ENCODE assay signal across 18 cellular contexts in genomic region chr16:75679366-75679765, GRCh38. TPM values are rescaled to one million over a fixed set of nuclear protein-coding genes. Genes with fewer than 3 reads are reported as not detected.
DNase-seq lines count a peak whose midpoint lies in the region; ATAC-seq, FAIRE-seq and TF ChIP-seq lines count a peak whose summit lies in the region.
"Had no signal": no experiment of that assay in that cellular context is flagged by ENCODE, and none has a peak within 500 bp of the region (broad histone marks: within the 10 kb centered on the region; RNA-seq: fewer than 3 reads in every experiment).

No MANE protein-coding gene starts in this region.

- no peak overlapping the region for H2BK120ac ChIP-seq in H1 (replicated peaks; ENCODE audit: low read depth, low read length)
- H2BK120ac ChIP-seq in trophoblast cell (ENCODE audit: insufficient read depth, low read length, poor library complexity) = no peak overlapping the region

- CTCF ChIA-PET in H1 (lab: Charles Lee; ENCODE audit: partially characterized antibody) = no interaction called here

- no peak overlapping the region for H3K4me3 Mint-ChIP-seq in GM23338
- H3K4me3 Mint-ChIP-seq: CD8-positive, alpha-beta T cell had no signal

- H3K4ac ChIP-seq in H1 (replicated peaks; ENCODE audit: insufficient read length, low read depth, low read length) (no peak overlapping the region), trophoblast cell (ENCODE audit: low read depth, low read length) (no peak overlapping the region)

- H2AK5ac ChIP-seq in H1 (ENCODE audit: low read depth, low read length) = no peak overlapping the region
- H2AK5ac ChIP-seq in trophoblast cell (ENCODE audit: low read length) = no peak overlapping the region

- H3K4me3 ChIP-seq in AG10803 (ENCODE audit: low read length) (no peak overlapping the region), GM23338 (no peak overlapping the region), H1 (ENCODE audit: extremely low read depth in 1 of 4, insufficient read depth in 2 of 4, low read depth in 3 of 4, low read length in 4 of 4) (no peak overlapping the region), HAP-1 (no peak overlapping the region), trophoblast cell (ENCODE audit: low read depth, low read length) (no peak overlapping the region)

- H3K14ac ChIP-seq in H1 (ENCODE audit: insufficient read length) = no peak overlapping the region
- H3K14ac ChIP-seq in trophoblast cell (ENCODE audit: low read length) = no peak overlapping the region

- TF ChIP-seq CTCF in AG10803 (conservative IDR thresholded peaks at IDR 0.05; ENCODE audit: low read length) (no peak), GM23338 (conservative IDR thresholded peaks at IDR 0.05; ENCODE audit: low read depth in 2 of 2) (no peak), H1 (IDR thresholded peaks at IDR 0.05; ENCODE audit: control extremely low read depth in 1 of 3, insufficient read depth in 1 of 3, low read depth in 1 of 3, low read length in 3 of 3) (no peak)

- no peak for ATAC-seq in GM23338
- ATAC-seq: CD8-positive, alpha-beta T cell had no signal

- no peak for TF ChIP-seq EP300 in H1 (IDR thresholded peaks at IDR 0.05; ENCODE audit: borderline replicate concordance in 1 of 2, low read depth in 2 of 2, low read length in 2 of 2)

- H3K9me3 Mint-ChIP-seq in GM23338 = peaks cover 65% of the 10 kb centered on the region
- H3K9me3 Mint-ChIP-seq: CD8-positive, alpha-beta T cell had no signal

- no peak for FAIRE-seq in H1 (lab: Jason Lieb, UNC)

- H2BK15ac ChIP-seq in H1 (ENCODE audit: low read length) = no peak overlapping the region

- H2BK12ac ChIP-seq in H1 (ENCODE audit: low read depth, low read length) (no peak overlapping the region), trophoblast cell (ENCODE audit: low read length) (no peak overlapping the region)

- H3F3A ChIP-seq in GM23338 (replicated peaks; ENCODE audit: low read depth) = no peaks in the 10 kb centered on the region

- H4K8ac ChIP-seq in H1 (ENCODE audit: extremely low read depth, insufficient read depth, low read length) = no peak overlapping the region
- H4K8ac ChIP-seq in trophoblast cell (ENCODE audit: low read depth, low read length) = no peak overlapping the region

- TF ChIP-seq POLR2A in H1 (IDR thresholded peaks at IDR 0.05; ENCODE audit: control extremely low read depth in 1 of 2, low read depth in 2 of 2, low read length in 2 of 2) = no peak

- no peak overlapping the region for H3K23ac ChIP-seq in H1 (ENCODE audit: insufficient read length)
- no peak overlapping the region for H3K23ac ChIP-seq in trophoblast cell (ENCODE audit: low read length)

- H3K27ac Mint-ChIP-seq in GM23338 = no peak overlapping the region
- H3K27ac Mint-ChIP-seq: CD8-positive, alpha-beta T cell had no signal

- H3K79me1 ChIP-seq in H1 (ENCODE audit: low read depth, low read length) = no peaks in the 10 kb centered on the region
- no peaks in the 10 kb centered on the region for H3K79me1 ChIP-seq in trophoblast cell (ENCODE audit: low read length)

- DNase-seq in AG10803 (ENCODE audit: low read depth) (peak; percentile 16), GM23338 (ENCODE audit: low spot score) (no peak), H1 (ENCODE audit: low read depth in 1 of 2, low spot score in 2 of 2) (no peak), glomerular endothelial cell (ENCODE audit: extremely low read depth, low read depth, low spot score) (peak; percentile 23), HAP-1 (ENCODE audit: low spot score in 2 of 2) (no peak), trophoblast cell (no peak), NCI-H2029 (lab: John Stamatoyannopoulos, UW) (no peak), middle frontal gyrus (ENCODE audit: extremely low spot score, low spot score) (no peak)
- DNase-seq: BE2C; Caco-2; CD8-positive, alpha-beta T cell; DND-41; GF-D8; H7; IMR-90 had no signal

- no peak overlapping the region for H3K56ac ChIP-seq in H1 (replicated peaks; ENCODE audit: insufficient read length, low read depth, low read length)

- H3K36me3 Mint-ChIP-seq in GM23338 (ENCODE audit: low read depth) = peaks cover 23% of the 10 kb centered on the region
- H3K36me3 Mint-ChIP-seq: CD8-positive, alpha-beta T cell had no signal

- H4K91ac ChIP-seq in H1 (replicated peaks; ENCODE audit: insufficient read length, low read length) (no peak overlapping the region), trophoblast cell (ENCODE audit: low read depth, low read length) (no peak overlapping the region)

- no peaks in the 10 kb centered on the region for H3K79me2 ChIP-seq in GM23338 (replicated peaks; ENCODE audit: insufficient read depth)
- H3K79me2 ChIP-seq in H1 (ENCODE audit: control insufficient read depth in 1 of 2, insufficient read depth in 2 of 2, low read length in 2 of 2) = no peaks in the 10 kb centered on the region
- no peaks in the 10 kb centered on the region for H3K79me2 ChIP-seq in trophoblast cell (ENCODE audit: control insufficient read depth, insufficient read depth, low read length, poor library complexity)

- no peak overlapping the region for H3K18ac ChIP-seq in H1 (ENCODE audit: extremely low read depth, low read length)
- H3K18ac ChIP-seq in trophoblast cell (ENCODE audit: low read length) = no peak overlapping the region

- H3K9ac ChIP-seq in H1 (replicated peaks in 1 of 4; ENCODE audit: extremely low read depth in 1 of 4, low read depth in 3 of 4, low read length in 3 of 4) (no peak overlapping the region), trophoblast cell (ENCODE audit: low read length) (no peak overlapping the region)

- peaks cover 2% of the 10 kb centered on the region; the same call in 1 of the 2 replicates for H3K23me2 ChIP-seq in H1 (ENCODE audit: low read depth, low read length)

- 95% methylated on average over 5 of the region's 5 CpGs; no CpG with 5 or more reads in 1 of the 2 experiments for WGBS in H1 (ENCODE audit: extremely low coverage in 1 of 2, insufficient coverage in 1 of 2, insufficient read length in 1 of 2, insufficient replicate concordance in 2 of 2, low coverage in 1 of 2, low lambda C conversion rate in 2 of 2, missing lambda C conversion rate in 1 of 2), 2 experiments
- WGBS in trophoblast cell (ENCODE audit: extremely low coverage, insufficient coverage, insufficient read length) = no CpG with 5 or more reads among the region's 5 CpGs

- H4K12ac ChIP-seq in trophoblast cell (ENCODE audit: low read depth, low read length) = no peak overlapping the region

- H2BK20ac ChIP-seq in H1 (ENCODE audit: low read length) = no peak overlapping the region

- H3K27me3 Mint-ChIP-seq in GM23338 (ENCODE audit: insufficient read depth, low read depth, poor library complexity) = peaks cover 8% of the 10 kb centered on the region

- H3K9me3 ChIP-seq in H1 (ENCODE audit: insufficient read depth in 2 of 2, low read depth in 1 of 2, low read length in 1 of 2) (peaks cover 18 to 20% of the 10 kb centered on the region in 2 experiments), HAP-1 (no peaks in the 10 kb centered on the region; the same call in 1 of the 2 replicates), trophoblast cell (ENCODE audit: insufficient read depth, low read depth, low read length) (peaks cover 9% of the 10 kb centered on the region)
- H3K9me3 ChIP-seq: BE2C had no signal

- H4K20me1 ChIP-seq in GM23338 (replicated peaks; ENCODE audit: insufficient read depth) (no peaks in the 10 kb centered on the region), H1 (replicated peaks in 1 of 2; ENCODE audit: control insufficient read depth in 1 of 2, insufficient read depth in 2 of 2, low read length in 2 of 2) (no peaks in the 10 kb centered on the region)

- 0 out of 2 replicates have a peak, but pooled peaks cover 3% of the 10 kb centered on the region for H3K9me2 ChIP-seq in GM23338 (ENCODE audit: insufficient read depth)

- no peak overlapping the region for H4K5ac ChIP-seq in H1 (ENCODE audit: insufficient read length, low read depth, low read length)

- no peak for TF ChIP-seq RAD21 in H1 (IDR thresholded peaks at IDR 0.05 in 1 of 2, conservative IDR thresholded peaks at IDR 0.05 in 1 of 2; ENCODE audit: low read depth in 2 of 2, low read length in 2 of 2)

- H3K4me2 ChIP-seq in GM23338 = no peak overlapping the region
- H3K4me2 ChIP-seq in H1 (ENCODE audit: insufficient read depth in 1 of 2, low read depth in 2 of 2, low read length in 2 of 2) = no peak overlapping the region
- no peak overlapping the region for H3K4me2 ChIP-seq in trophoblast cell (ENCODE audit: low read length)

- POLR2A ChIA-PET in H1 (lab: Charles Lee; ENCODE audit: partially characterized antibody) = no interaction called here

- H3K27me3 ChIP-seq in GM23338 (ENCODE audit: insufficient read depth) = no peaks in the 10 kb centered on the region
- H3K27me3 ChIP-seq in H1 (replicated peaks in 1 of 4; ENCODE audit: control insufficient read depth in 3 of 4, extremely low read depth in 1 of 4, insufficient read depth in 3 of 4, low read length in 3 of 4) = no peaks in the 10 kb centered on the region
- no peaks in the 10 kb centered on the region for H3K27me3 ChIP-seq in HAP-1 (ENCODE audit: low read depth)
- no peaks in the 10 kb centered on the region for H3K27me3 ChIP-seq in trophoblast cell (ENCODE audit: insufficient read depth, low read length)
- H3K27me3 ChIP-seq: BE2C had no signal

- H3K36me3 ChIP-seq in GM23338 (ENCODE audit: insufficient read depth) (no peaks in the 10 kb centered on the region), H1 (ENCODE audit: control insufficient read depth in 2 of 4, insufficient read depth in 4 of 4, low read length in 3 of 4) (no peaks in the 10 kb centered on the region), HAP-1 (replicated peaks) (no peaks in the 10 kb centered on the region), trophoblast cell (ENCODE audit: control insufficient read depth in 1 of 2, insufficient read depth in 2 of 2, low read length in 2 of 2) (no peaks in the 10 kb centered on the region)
- H3K36me3 ChIP-seq: BE2C had no signal

- H3K27ac ChIP-seq in GM23338 (ENCODE audit: low read depth) (no peak overlapping the region), H1 (ENCODE audit: low read depth, low read length) (no peak overlapping the region), trophoblast cell (ENCODE audit: low read depth, low read length) (no peak overlapping the region)
- H3K27ac ChIP-seq: C4-2B had no signal

- H3K4me1 ChIP-seq in GM23338 (ENCODE audit: insufficient read depth) (no peaks in the 10 kb centered on the region), H1 (replicated peaks in 1 of 4; ENCODE audit: control insufficient read depth in 3 of 4, insufficient read depth in 4 of 4, low read length in 3 of 4) (no peaks in the 10 kb centered on the region), HAP-1 (no peaks in the 10 kb centered on the region), trophoblast cell (ENCODE audit: control insufficient read depth in 1 of 2, insufficient read depth in 2 of 2, low read length in 2 of 2) (no peaks in the 10 kb centered on the region)
- H3K4me1 ChIP-seq: BE2C had no signal

- H2AFZ ChIP-seq in GM23338 = peak overlapping the region; percentile 40; the same call in 1 of the 2 replicates
- peak overlapping the region; percentile 81 for H2AFZ ChIP-seq in H1 (ENCODE audit: low read length)
- no peak overlapping the region for H2AFZ ChIP-seq in trophoblast cell (ENCODE audit: insufficient read depth, low read length, poor library complexity)

- in situ Hi-C loops in HAP-1 (cut with MboI; ENCODE audit: low sequenced_read_pairs) = no loop called here

- H3K4me1 Mint-ChIP-seq in GM23338 = no peaks in the 10 kb centered on the region

- H2BK5ac ChIP-seq in H1 (ENCODE audit: low read depth, low read length) (no peak overlapping the region), trophoblast cell (ENCODE audit: low read depth, low read length, poor library complexity) (no peak overlapping the region)

RNA-seq across cellular contexts. Expression of gene CPHXL2, which starts 2.6 kb away (rescaled TPM):
- not detected in 2 replicates for total RNA-seq in GM23338 (2014; rRNA removed; shearing (Covaris generic))
- not detected in 2 replicates for polyA plus RNA-seq in GM23338 (2016; fragmentation: Nextera tagmentation; extraction: Ambion mirVana)
- not detected in 2 replicates for total RNA-seq in H1 (2021; fragmentation: NEBNext Ultra II Directional; extraction: Animal tissue kit (Norgen Biotek cat#: 25700))
- not detected in 2 replicates for polyA plus RNA-seq in H1 (2011; rRNA removed)
- not detected for polyA plus RNA-seq in H1 (2011; cell fraction: cytosol; rRNA removed)
- not detected for polyA plus RNA-seq in H1 (2011; cell fraction: nucleus; rRNA removed)
- polyA plus RNA-seq in H1 (2012, experiment 1 of 2) = not detected in 4 replicates
- not detected for polyA plus RNA-seq in H1 (2012, experiment 2 of 2)
- not detected for polyA plus RNA-seq in H1 (2013, experiment 1 of 2)
- not detected for polyA plus RNA-seq in H1 (2013, experiment 2 of 2)
- not detected in 2 replicates for polyA minus RNA-seq in H1 (2011; rRNA and poly(A)+ RNA removed)
- polyA minus RNA-seq in H1 (2011; cell fraction: cytosol; rRNA and poly(A)+ RNA removed) = not detected
- polyA minus RNA-seq in H1 (2011; cell fraction: nucleus; rRNA and poly(A)+ RNA removed) = not detected
- total RNA-seq in glomerular endothelial cell = not detected in 2 replicates
- polyA plus RNA-seq in trophoblast cell (2013) = not detected in 2 replicates
- total RNA-seq: A172; Caco-2; CD8-positive, alpha-beta T cell; H7; HT-29; IMR-90 had no signal
- polyA plus RNA-seq: IMR-90 had no signal

RNA-seq across cellular contexts. Expression of gene DUXB, which starts 21.9 kb away (rescaled TPM):
- total RNA-seq in GM23338 (2014; rRNA removed; shearing (Covaris generic)) = not detected in 2 replicates
- not detected in 2 replicates for polyA plus RNA-seq in GM23338 (2016; fragmentation: Nextera tagmentation; extraction: Ambion mirVana)
- total RNA-seq in H1 (2021; fragmentation: NEBNext Ultra II Directional; extraction: Animal tissue kit (Norgen Biotek cat#: 25700)) = not detected in 2 replicates
- not detected in 2 replicates for polyA plus RNA-seq in H1 (2011; rRNA removed)
- not detected for polyA plus RNA-seq in H1 (2011; cell fraction: cytosol; rRNA removed)
- polyA plus RNA-seq in H1 (2011; cell fraction: nucleus; rRNA removed) = not detected
- not detected in 4 replicates for polyA plus RNA-seq in H1 (2012, experiment 1 of 2)
- not detected for polyA plus RNA-seq in H1 (2012, experiment 2 of 2)
- not detected for polyA plus RNA-seq in H1 (2013, experiment 1 of 2)
- polyA plus RNA-seq in H1 (2013, experiment 2 of 2) = not detected
- 0.27 TPM in 1 of 2 replicates, not detected in the other for polyA minus RNA-seq in H1 (2011; rRNA and poly(A)+ RNA removed)
- polyA minus RNA-seq in H1 (2011; cell fraction: cytosol; rRNA and poly(A)+ RNA removed) = not detected
- not detected for polyA minus RNA-seq in H1 (2011; cell fraction: nucleus; rRNA and poly(A)+ RNA removed)
- total RNA-seq in glomerular endothelial cell = not detected in 2 replicates
- polyA plus RNA-seq in trophoblast cell (2013) = not detected in 2 replicates
- total RNA-seq: A172; Caco-2; CD8-positive, alpha-beta T cell; H7; HT-29; IMR-90 had no signal
- polyA plus RNA-seq: IMR-90 had no signal

RNA-seq across cellular contexts. Expression of gene TERF2IP, which starts 31.8 kb away (rescaled TPM):
- 12.0 and 14.9 TPM in 2 replicates for total RNA-seq in GM23338 (2014; rRNA removed; shearing (Covaris generic))
- polyA plus RNA-seq in GM23338 (2016; fragmentation: Nextera tagmentation; extraction: Ambion mirVana) (18.0 and 19.5 TPM in 2 replicates), H1 (2011; rRNA removed) (5.5 TPM in 2 replicates)
- total RNA-seq in H1 (2021; fragmentation: NEBNext Ultra II Directional; extraction: Animal tissue kit (Norgen Biotek cat#: 25700)) = 14.4 and 15.1 TPM in 2 replicates
- polyA plus RNA-seq in H1 (2011; cell fraction: cytosol; rRNA removed) = 9.4 TPM
- 4.2 TPM for polyA plus RNA-seq in H1 (2011; cell fraction: nucleus; rRNA removed)
- polyA plus RNA-seq in H1 (2012, experiment 1 of 2) = 9.0 to 12.3 TPM (median 9.3 TPM) in 4 replicates
- polyA plus RNA-seq in H1 (2012, experiment 2 of 2) = 5.0 TPM
- polyA plus RNA-seq in H1 (2013, experiment 1 of 2) = 10.4 TPM
- polyA plus RNA-seq in H1 (2013, experiment 2 of 2) = 11.0 TPM
- 1.7 and 2.3 TPM in 2 replicates for polyA minus RNA-seq in H1 (2011; rRNA and poly(A)+ RNA removed)
- 3.5 TPM for polyA minus RNA-seq in H1 (2011; cell fraction: cytosol; rRNA and poly(A)+ RNA removed)
- 6.4 TPM for polyA minus RNA-seq in H1 (2011; cell fraction: nucleus; rRNA and poly(A)+ RNA removed)
- total RNA-seq in glomerular endothelial cell = 46.3 and 69.3 TPM in 2 replicates
- polyA plus RNA-seq in trophoblast cell (2013) = 24.5 and 24.6 TPM in 2 replicates

RNA-seq across cellular contexts. Expression of gene KARS1, which starts 31.9 kb away (rescaled TPM):
- 216 and 220 TPM in 2 replicates for total RNA-seq in GM23338 (2014; rRNA removed; shearing (Covaris generic))
- polyA plus RNA-seq in GM23338 (2016; fragmentation: Nextera tagmentation; extraction: Ambion mirVana) (229 and 243 TPM in 2 replicates), H1 (2011; rRNA removed) (68.2 and 97.5 TPM in 2 replicates)
- 210 and 221 TPM in 2 replicates for total RNA-seq in H1 (2021; fragmentation: NEBNext Ultra II Directional; extraction: Animal tissue kit (Norgen Biotek cat#: 25700))
- polyA plus RNA-seq in H1 (2011; cell fraction: cytosol; rRNA removed) = 142 TPM
- 73.9 TPM for polyA plus RNA-seq in H1 (2011; cell fraction: nucleus; rRNA removed)
- polyA plus RNA-seq in H1 (2012, experiment 1 of 2) = 151 to 229 TPM (median 162 TPM) in 4 replicates
- polyA plus RNA-seq in H1 (2012, experiment 2 of 2) = 43.1 TPM
- 131 TPM for polyA plus RNA-seq in H1 (2013, experiment 1 of 2)
- 135 TPM for polyA plus RNA-seq in H1 (2013, experiment 2 of 2)
- polyA minus RNA-seq in H1 (2011; rRNA and poly(A)+ RNA removed) = 132 and 162 TPM in 2 replicates
- 82.4 TPM for polyA minus RNA-seq in H1 (2011; cell fraction: cytosol; rRNA and poly(A)+ RNA removed)
- polyA minus RNA-seq in H1 (2011; cell fraction: nucleus; rRNA and poly(A)+ RNA removed) = 74.1 TPM
- 157 and 159 TPM in 2 replicates for total RNA-seq in glomerular endothelial cell
- polyA plus RNA-seq in trophoblast cell (2013) = 102 TPM in 2 replicates

RNA-seq across cellular contexts. Expression of gene CPHXL, which starts 46.9 kb away (rescaled TPM):
- not detected in 2 replicates for total RNA-seq in GM23338 (2014; rRNA removed; shearing (Covaris generic))
- polyA plus RNA-seq in GM23338 (2016; fragmentation: Nextera tagmentation; extraction: Ambion mirVana) (not detected in 2 replicates), H1 (2011; rRNA removed) (not detected in 2 replicates)
- total RNA-seq in H1 (2021; fragmentation: NEBNext Ultra II Directional; extraction: Animal tissue kit (Norgen Biotek cat#: 25700)) = not detected in 2 replicates
- polyA plus RNA-seq in H1 (2011; cell fraction: cytosol; rRNA removed) = not detected
- polyA plus RNA-seq in H1 (2011; cell fraction: nucleus; rRNA removed) = not detected
- not detected in 4 replicates for polyA plus RNA-seq in H1 (2012, experiment 1 of 2)
- not detected for polyA plus RNA-seq in H1 (2012, experiment 2 of 2)
- polyA plus RNA-seq in H1 (2013, experiment 1 of 2) = not detected
- polyA plus RNA-seq in H1 (2013, experiment 2 of 2) = not detected
- polyA minus RNA-seq in H1 (2011; rRNA and poly(A)+ RNA removed) = not detected in 2 replicates
- polyA minus RNA-seq in H1 (2011; cell fraction: cytosol; rRNA and poly(A)+ RNA removed) = not detected
- not detected for polyA minus RNA-seq in H1 (2011; cell fraction: nucleus; rRNA and poly(A)+ RNA removed)
- total RNA-seq in glomerular endothelial cell = not detected in 2 replicates
- polyA plus RNA-seq in trophoblast cell (2013) = not detected in 2 replicates
- total RNA-seq: A172; Caco-2; CD8-positive, alpha-beta T cell; H7; HT-29; IMR-90 had no signal
- polyA plus RNA-seq: IMR-90 had no signal

Comparison
In these comparisons a context has a peak if more than half of its experiments do, and no peak if none do; other contexts are left out.
1. DNase-seq: peak in AG10803 (single experiment) and glomerular endothelial cell (single experiment); none in GM23338 (single experiment), H1 (0 of 2), HAP-1 (0 of 2), trophoblast cell (0 of 2), NCI-H2029 (single experiment) and middle frontal gyrus (single experiment).